ENCODE assay signal across 12 cellular contexts in genomic region chr10:79018591-79019011, GRCh38. TPM values are rescaled to one million over a fixed set of nuclear protein-coding genes. Genes with fewer than 3 reads are reported as not detected.
DNase-seq lines count a peak whose midpoint lies in the region; ATAC-seq and TF ChIP-seq lines count a peak whose summit lies in the region.
"Had no signal": no experiment of that assay in that cellular context is flagged by ENCODE, and none has a peak within 500 bp of the region (broad histone marks: within the 10 kb centered on the region; RNA-seq: fewer than 3 reads in every experiment).

No MANE protein-coding gene starts in this region.

- ATAC-seq in lower lobe of right lung, result no peak
- ATAC-seq in activated T-cell treated with anti-CD3 and anti-CD28 coated beads, Interleukin-2, amount 50 U/mL, for 72 hours (replicated peaks in 1 of 2), result no peak
- ATAC-seq in GM21381 (IDR thresholded peaks at IDR 0.05; ENCODE audit: unreplicated experiment), result no peak

- no peak overlapping the region for H3K27ac ChIP-seq in lower lobe of right lung

- H3K36me3 Mint-ChIP-seq in CD14-positive monocyte, result no peaks in the 10 kb centered on the region
- H3K36me3 Mint-ChIP-seq in chondrocyte (ENCODE audit: low read depth), result no peaks in the 10 kb centered on the region
- H3K36me3 Mint-ChIP-seq in activated T-cell treated with anti-CD3 and anti-CD28 coated beads, Interleukin-2, amount 50 U/mL, for 72 hours (ENCODE audit: insufficient read depth in 2 of 2), result no peaks in the 10 kb centered on the region
- H3K36me3 Mint-ChIP-seq: immature natural killer cell had no signal

- TF ChIP-seq CTCF in CD14-positive monocyte (IDR thresholded peaks at IDR 0.05) (no peak), chondrocyte (IDR thresholded peaks at IDR 0.05) (no peak), lower lobe of right lung (IDR thresholded peaks at IDR 0.05) (no peak)

- intact Hi-C loops in CD14-positive monocyte (cut with micrococcal nuclease), result no loop called here
- intact Hi-C loops in lower lobe of right lung (cut with DNase I), result no loop called here

- H3K27me3 ChIP-seq in lower lobe of right lung (ENCODE audit: low read depth), result no peaks in the 10 kb centered on the region
- H3K27me3 ChIP-seq: esophagus muscularis mucosa had no signal

- H3K4me1 ChIP-seq in lower lobe of right lung, result peaks cover 4% of the 10 kb centered on the region

- no peak overlapping the region for H3K4me3 Mint-ChIP-seq in CD14-positive monocyte
- H3K4me3 Mint-ChIP-seq in chondrocyte (ENCODE audit: unreplicated experiment), result no peak overlapping the region
- H3K4me3 Mint-ChIP-seq in activated T-cell treated with anti-CD3 and anti-CD28 coated beads, Interleukin-2, amount 50 U/mL, for 72 hours, result no peak overlapping the region
- H3K4me3 Mint-ChIP-seq: CD4-positive, CD25-positive, alpha-beta regulatory T cell; immature natural killer cell had no signal

- H3K36me3 ChIP-seq in lower lobe of right lung, result no peaks in the 10 kb centered on the region
- H3K36me3 ChIP-seq: esophagus muscularis mucosa had no signal

- H3K9me3 Mint-ChIP-seq in CD14-positive monocyte (peaks cover 6 to 10% (median 8%) of the 10 kb centered on the region in 7 donors), chondrocyte (ENCODE audit: low read depth) (peaks cover 7% of the 10 kb centered on the region)
- H3K9me3 Mint-ChIP-seq in activated T-cell treated with anti-CD3 and anti-CD28 coated beads, Interleukin-2, amount 50 U/mL, for 72 hours, result peaks cover 0 to 1% of the 10 kb centered on the region in 2 donors

- H3K27me3 Mint-ChIP-seq in CD14-positive monocyte (ENCODE audit: low read depth in 3 of 3) (no peaks in the 10 kb centered on the region), chondrocyte (ENCODE audit: low read depth) (peaks cover 4% of the 10 kb centered on the region)
- no peaks in the 10 kb centered on the region for H3K27me3 Mint-ChIP-seq in activated T-cell treated with anti-CD3 and anti-CD28 coated beads, Interleukin-2, amount 50 U/mL, for 72 hours (ENCODE audit: low read depth)
- H3K27me3 Mint-ChIP-seq: CD4-positive, CD25-positive, alpha-beta regulatory T cell had no signal

- H3K4me1 Mint-ChIP-seq in CD14-positive monocyte (peaks cover 1% of the 10 kb centered on the region), chondrocyte (ENCODE audit: low read depth) (peaks cover 3% of the 10 kb centered on the region)
- no peaks in the 10 kb centered on the region for H3K4me1 Mint-ChIP-seq in activated T-cell treated with anti-CD3 and anti-CD28 coated beads, Interleukin-2, amount 50 U/mL, for 72 hours (ENCODE audit: low read depth)

- H3K9me3 ChIP-seq in lower lobe of right lung, result no peaks in the 10 kb centered on the region

- DNase-seq in CD14-positive monocyte (ENCODE audit: low spot score), result peak; percentile 26
- peak; percentile 33 for DNase-seq in NCI-H146 treated with DMSO at 0.1 percent for 48 hours (lab: John Stamatoyannopoulos, UW; ENCODE audit: unreplicated experiment)
- DNase-seq in chondrocyte (ENCODE audit: low spot score), result peak; percentile 52
- peak; percentile 40 for DNase-seq in lower lobe of right lung
- DNase-seq in activated T-cell treated with anti-CD3 and anti-CD28 coated beads, Interleukin-2, amount 50 U/mL, for 72 hours, result no peak
- DNase-seq in stimulated activated naive CD4-positive, alpha-beta T cell (lab: John Stamatoyannopoulos, UW), result no peak
- no peak for DNase-seq in mucosa of gallbladder (ENCODE audit: low spot score)
- DNase-seq: CD4-positive, CD25-positive, alpha-beta regulatory T cell; immature natural killer cell; T-helper 9 cell had no signal

- H3K27ac Mint-ChIP-seq in CD14-positive monocyte (no peak overlapping the region), chondrocyte (ENCODE audit: unreplicated experiment) (no peak overlapping the region)
- no peak overlapping the region for H3K27ac Mint-ChIP-seq in activated T-cell treated with anti-CD3 and anti-CD28 coated beads, Interleukin-2, amount 50 U/mL, for 72 hours
- H3K27ac Mint-ChIP-seq: immature natural killer cell had no signal

- no peak overlapping the region for H3K4me3 ChIP-seq in lower lobe of right lung
- H3K4me3 ChIP-seq: esophagus muscularis mucosa had no signal

RNA-seq across cellular contexts. Expression of gene ZMIZ1, which starts 50.2 kb away (rescaled TPM):
- polyA plus RNA-seq in CD14-positive monocyte, result 1 to 10 TPM; 3.3 to 8.9 TPM
- total RNA-seq in chondrocyte (46.2 to 74.6 TPM (median 48.7 TPM) in 3 replicates), lower lobe of right lung (102 TPM), mucosa of gallbladder (107 TPM)
- 10 to 100 TPM; 30.6 to 37.8 TPM for total RNA-seq in activated T-cell treated with anti-CD3 and anti-CD28 coated beads, Interleukin-2, amount 50 U/mL, for 72 hours

Comparison
In these comparisons a context has a peak if more than half of its experiments do, and no peak if none do; other contexts are left out.
1. DNase-seq: peak in CD14-positive monocyte (single experiment), NCI-H146 treated with DMSO at 0.1 percent for 48 hours (single experiment), chondrocyte (single experiment) and lower lobe of right lung (single experiment); none in activated T-cell treated with anti-CD3 and anti-CD28 coated beads, Interleukin-2, amount 50 U/mL, for 72 hours (0 of 2), stimulated activated naive CD4-positive, alpha-beta T cell (0 of 6) and mucosa of gallbladder (single experiment).